In the genomic region with DNA sequence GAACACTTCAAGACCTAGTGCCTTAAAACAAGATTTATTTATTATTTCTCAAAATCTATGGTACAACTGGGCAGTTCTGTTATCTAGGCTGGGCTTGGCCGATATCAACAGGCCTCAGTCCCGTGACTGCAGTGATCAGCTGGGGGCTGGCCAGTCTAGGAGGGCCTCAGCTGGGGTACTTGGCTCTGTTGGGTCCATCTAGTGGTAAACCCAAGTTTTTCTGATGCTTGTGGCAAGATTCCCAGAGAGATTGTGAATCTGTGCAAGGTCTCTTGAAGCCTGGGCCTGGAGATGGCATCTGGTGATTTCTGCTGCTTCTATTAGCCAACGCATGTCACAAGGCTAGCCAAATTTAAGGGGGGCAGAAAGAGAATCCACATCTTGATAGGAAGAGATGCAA, we compare ENCODE assay signal across 14 cellular contexts.
DNase-seq lines count a peak whose midpoint lies in the region; ATAC-seq, FAIRE-seq and TF ChIP-seq lines count a peak whose summit lies in the region.
"Had no signal": no experiment of that assay in that cellular context is flagged by ENCODE, and none has a peak within 500 bp of the region (broad histone marks: within the 10 kb centered on the region; RNA-seq: fewer than 3 reads in every experiment).

No MANE protein-coding gene starts in this region.

- no peaks in the 10 kb centered on the region for H4K20me1 ChIP-seq in endothelial cell of umbilical vein (replicated peaks; ENCODE audit: control insufficient read depth, extremely low read depth, insufficient read depth, low read length)

- POLR2A ChIA-PET in endothelial cell of umbilical vein (lab: Charles Lee), result no interaction called here

- no peak overlapping the region for H2AFZ ChIP-seq in endothelial cell of umbilical vein (ENCODE audit: low read depth, low read length)

- no peak for TF ChIP-seq POLR2A in endothelial cell of umbilical vein (IDR thresholded peaks at IDR 0.05; ENCODE audit: low read depth, low read length)

- no peaks in the 10 kb centered on the region for H3K4me1 Mint-ChIP-seq in neural crest cell
- H3K4me1 Mint-ChIP-seq in activated T-cell treated with anti-CD3 and anti-CD28 coated beads, Interleukin-2, amount 50 U/mL, for 72 hours (ENCODE audit: low read depth), result no peaks in the 10 kb centered on the region
- H3K4me1 Mint-ChIP-seq: activated CD4-positive, alpha-beta T cell treated with anti-CD3 and anti-CD28 coated beads for 36 hours had no signal

- no peak overlapping the region for H3K27ac ChIP-seq in endothelial cell of umbilical vein (ENCODE audit: insufficient read depth, low read depth, low read length)
- H3K27ac ChIP-seq: SJSA1, spleen had no signal

- ATAC-seq in activated T-cell treated with anti-CD3 and anti-CD28 coated beads, Interleukin-2, amount 50 U/mL, for 72 hours (replicated peaks in 1 of 2), result no peak
- ATAC-seq in GM19351 (IDR thresholded peaks at IDR 0.05; ENCODE audit: unreplicated experiment), result no peak
- no peak for ATAC-seq in GM18519 (IDR thresholded peaks at IDR 0.05; ENCODE audit: low FRiP score, unreplicated experiment)
- ATAC-seq: activated CD4-positive, alpha-beta T cell treated with anti-CD3 and anti-CD28 coated beads for 36 hours had no signal

- H3K4me3 ChIP-seq in H7 (ENCODE audit: insufficient read depth, low read depth, low read length) (no peak overlapping the region), endothelial cell of umbilical vein (replicated peaks in 1 of 3; ENCODE audit: insufficient read depth in 1 of 3, low read depth in 1 of 3, low read length in 3 of 3) (no peak overlapping the region)
- H3K4me3 ChIP-seq: SJSA1, spleen had no signal

- H3K36me3 Mint-ChIP-seq in neural crest cell (ENCODE audit: low read depth), result no peaks in the 10 kb centered on the region
- H3K36me3 Mint-ChIP-seq in activated T-cell treated with anti-CD3 and anti-CD28 coated beads, Interleukin-2, amount 50 U/mL, for 72 hours (ENCODE audit: insufficient read depth in 2 of 2), result no peaks in the 10 kb centered on the region

- no peak overlapping the region for H3K4me3 Mint-ChIP-seq in neural crest cell
- no peak overlapping the region for H3K4me3 Mint-ChIP-seq in activated T-cell treated with anti-CD3 and anti-CD28 coated beads, Interleukin-2, amount 50 U/mL, for 72 hours
- H3K4me3 Mint-ChIP-seq: activated CD4-positive, alpha-beta T cell treated with anti-CD3 and anti-CD28 coated beads for 36 hours had no signal

- no TSS peak for BruUV-seq in endothelial cell of umbilical vein (replicated peaks; lab: Mats Ljungman, UMichigan)

- H3K27me3 ChIP-seq in H7 (ENCODE audit: control insufficient read depth, insufficient read depth, low read length) (no peaks in the 10 kb centered on the region), endothelial cell of umbilical vein (ENCODE audit: control insufficient read depth in 2 of 2, insufficient read depth in 2 of 2, low read length in 2 of 2) (no peaks in the 10 kb centered on the region)
- H3K27me3 ChIP-seq: dorsolateral prefrontal cortex, SJSA1, spleen had no signal

- peak; percentile 56 for DNase-seq in H7
- peak; percentile 68 for DNase-seq in OCI-M1 (lab: John Stamatoyannopoulos, UW)
- peak; percentile 45 for DNase-seq in endothelial cell of umbilical vein (ENCODE audit: low read depth, low spot score)
- DNase-seq in neural crest cell (ENCODE audit: low read depth, low spot score), result no peak
- no peak for DNase-seq in activated T-cell treated with anti-CD3 and anti-CD28 coated beads, Interleukin-2, amount 50 U/mL, for 72 hours
- DNase-seq: activated CD4-positive, alpha-beta T cell treated with anti-CD3 and anti-CD28 coated beads for 36 hours; activated naive CD4-positive, alpha-beta T cell treated with Interleukin-2 at 50 U/mL for 16 hours; DMS53; NCI-H1930; spleen had no signal

- FAIRE-seq in endothelial cell of umbilical vein (lab: Jason Lieb, UNC), result no peak

- H3K9me3 Mint-ChIP-seq in neural crest cell, result no peaks in the 10 kb centered on the region
- H3K9me3 Mint-ChIP-seq in activated T-cell treated with anti-CD3 and anti-CD28 coated beads, Interleukin-2, amount 50 U/mL, for 72 hours, result peaks cover 3 to 7% of the 10 kb centered on the region in 2 donors

- no peak overlapping the region for H3K9ac ChIP-seq in endothelial cell of umbilical vein (replicated peaks; ENCODE audit: extremely low read depth, insufficient read depth, low read length)

- dilution Hi-C loops in endothelial cell of umbilical vein (cut with MboI; ENCODE audit: extremely low pct_ligation_motif_present, low sequenced_read_pairs), result no loop called here

- H3K79me2 ChIP-seq in endothelial cell of umbilical vein (ENCODE audit: control insufficient read depth, insufficient read depth, low read length), result no peaks in the 10 kb centered on the region

- no peaks in the 10 kb centered on the region for H3K27me3 Mint-ChIP-seq in neural crest cell (ENCODE audit: low read depth)
- H3K27me3 Mint-ChIP-seq in activated T-cell treated with anti-CD3 and anti-CD28 coated beads, Interleukin-2, amount 50 U/mL, for 72 hours (ENCODE audit: low read depth), result no peaks in the 10 kb centered on the region
- H3K27me3 Mint-ChIP-seq: activated CD4-positive, alpha-beta T cell treated with anti-CD3 and anti-CD28 coated beads for 36 hours had no signal

- CTCF ChIA-PET in endothelial cell of umbilical vein (lab: Charles Lee), result interaction anchor here (2.0 kb wide), 1 partner anchor 14 kb away, joined by 5 read pairs; no protein-coding TSS in a partner anchor

- no peaks in the 10 kb centered on the region for H3K4me1 ChIP-seq in endothelial cell of umbilical vein (ENCODE audit: control insufficient read depth, extremely low read depth, insufficient read depth, low read length)
- H3K4me1 ChIP-seq: SJSA1, spleen had no signal

- no peaks in the 10 kb centered on the region for H3K9me1 ChIP-seq in endothelial cell of umbilical vein (replicated peaks; ENCODE audit: control insufficient read depth, extremely low read depth, insufficient read depth, low read length)

- intact Hi-C loops in endothelial cell of umbilical vein (cut with micrococcal nuclease), result loop anchor here (1.0 kb wide), 2 partner anchors 155 to 328 kb away; no protein-coding TSS in a partner anchor

- TF ChIP-seq CTCF in endothelial cell of umbilical vein (IDR thresholded peaks at IDR 0.05; ENCODE audit: extremely low read depth in 1 of 2, insufficient read depth in 1 of 2, low read depth in 1 of 2, low read length in 2 of 2), result peak in 1 of 2 donors; percentile 26
- TF ChIP-seq CTCF in neural crest cell (conservative IDR thresholded peaks at IDR 0.05), result no peak

- no peaks in the 10 kb centered on the region for H3K9me3 ChIP-seq in endothelial cell of umbilical vein (replicated peaks; ENCODE audit: control insufficient read depth, insufficient read depth, low read length)

- peak overlapping the region; percentile 53 for H3K27ac Mint-ChIP-seq in neural crest cell (ENCODE audit: unreplicated experiment)
- no peak overlapping the region for H3K27ac Mint-ChIP-seq in activated T-cell treated with anti-CD3 and anti-CD28 coated beads, Interleukin-2, amount 50 U/mL, for 72 hours
- H3K27ac Mint-ChIP-seq: activated CD4-positive, alpha-beta T cell treated with anti-CD3 and anti-CD28 coated beads for 36 hours had no signal

- H3K36me3 ChIP-seq in H7 (replicated peaks; ENCODE audit: control insufficient read depth, insufficient read depth, low read length) (no peaks in the 10 kb centered on the region), endothelial cell of umbilical vein (ENCODE audit: control insufficient read depth in 2 of 2, extremely low read depth in 1 of 2, insufficient read depth in 2 of 2, low read length in 2 of 2) (no peaks in the 10 kb centered on the region)
- H3K36me3 ChIP-seq: SJSA1, spleen had no signal

- H3K4me2 ChIP-seq in endothelial cell of umbilical vein (ENCODE audit: insufficient read depth, low read length), result no peak overlapping the region

TF ChIP-seq in endothelial cell of umbilical vein, 7 proteins besides CTCF, POLR2A, EP300 and RAD21:
- TF ChIP-seq, protein P1, sequence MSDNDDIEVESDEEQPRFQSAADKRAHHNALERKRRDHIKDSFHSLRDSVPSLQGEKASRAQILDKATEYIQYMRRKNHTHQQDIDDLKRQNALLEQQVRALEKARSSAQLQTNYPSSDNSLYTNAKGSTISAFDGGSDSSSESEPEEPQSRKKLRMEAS (IDR thresholded peaks at IDR 0.05; ENCODE audit: insufficient read depth, insufficient read length), result no peak
- no peak for TF ChIP-seq EZH2 (IDR thresholded peaks at IDR 0.05; ENCODE audit: borderline replicate concordance, low read depth, low read length, severe bottlenecking)
- no peak for TF ChIP-seq JUN (IDR thresholded peaks at IDR 0.05; ENCODE audit: borderline replicate concordance, insufficient read depth, insufficient read length, low read depth)
- TF ChIP-seq MYC (IDR thresholded peaks at IDR 0.05; ENCODE audit: low read depth, low read length), result no peak
- no peak for TF ChIP-seq GATA2 (IDR thresholded peaks at IDR 0.05; ENCODE audit: insufficient read depth, insufficient read length, low read depth, low read length)
- TF ChIP-seq POLR2AphosphoS5 (IDR thresholded peaks at IDR 0.05; ENCODE audit: insufficient read depth, low read depth, low read length), result no peak
- no peak for TF ChIP-seq FOS (IDR thresholded peaks at IDR 0.05; ENCODE audit: borderline replicate concordance, insufficient read depth, low read length)

Comparison
In these comparisons a context has a peak if more than half of its experiments do, and no peak if none do; other contexts are left out.
1. DNase-seq: peak in H7 (single experiment), OCI-M1 (single experiment) and endothelial cell of umbilical vein (single experiment); none in neural crest cell (single experiment) and activated T-cell treated with anti-CD3 and anti-CD28 coated beads, Interleukin-2, amount 50 U/mL, for 72 hours (0 of 2).